26 cellular contexts compared by ENCODE assay signal in the genomic region with DNA sequence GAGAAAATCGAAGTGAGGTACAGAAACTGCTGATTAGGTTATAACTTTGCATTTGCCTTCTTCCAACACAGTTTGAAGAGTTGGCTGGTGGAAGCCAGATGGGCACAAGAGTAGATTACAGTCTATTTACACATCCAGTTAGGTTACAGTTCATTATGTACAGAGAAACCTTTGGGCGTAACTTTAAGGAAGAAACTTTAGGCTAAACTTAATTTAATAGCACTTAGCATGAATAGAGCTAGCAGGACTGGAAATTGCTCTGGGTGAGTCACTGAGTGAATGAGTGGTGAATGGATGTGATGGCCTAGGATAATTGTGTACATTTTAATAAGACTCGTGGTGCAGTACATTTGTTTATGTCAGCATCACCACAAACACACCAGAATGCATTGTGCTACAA.
DNase-seq lines count a peak whose midpoint lies in the region; ATAC-seq lines count a peak whose summit lies in the region.
"Had no signal": no experiment of that assay in that cellular context is flagged by ENCODE, and none has a peak within 500 bp of the region (broad histone marks: within the 10 kb centered on the region; RNA-seq: fewer than 3 reads in every experiment).

No MANE protein-coding gene starts in this region.

- no peaks in the 10 kb centered on the region for H3K4me1 Mint-ChIP-seq in activated CD4-positive, alpha-beta T cell treated with anti-CD3 and anti-CD28 coated beads, Interleukin-2, amount 10 ng/mL, durations not matched to agents 7 days and 5 days
- H3K4me1 Mint-ChIP-seq: memory B cell; stimulated activated naive B cell treated with anti-CD40 and anti-IgM and Interleukin-4, amounts not matched to agents 10 μg/mL and 1 μg/mL and 100 μg/mL, for 72 hours had no signal

- no peaks in the 10 kb centered on the region for H3K9me3 ChIP-seq in SJCRH30 (replicated peaks)
- H3K9me3 ChIP-seq: right lobe of liver, upper lobe of right lung had no signal

- H3K36me3 Mint-ChIP-seq in activated CD4-positive, alpha-beta T cell treated with anti-CD3 and anti-CD28 coated beads, Interleukin-2, amount 10 ng/mL, durations not matched to agents 7 days and 5 days (ENCODE audit: low read depth), result no peaks in the 10 kb centered on the region
- H3K36me3 Mint-ChIP-seq: memory B cell; stimulated activated naive B cell treated with anti-CD40 and anti-IgM and Interleukin-4, amounts not matched to agents 10 μg/mL and 1 μg/mL and 100 μg/mL, for 72 hours had no signal

- intact Hi-C loops in left colon (cut with DNase I, micrococcal nuclease), result no loop called here

- no peak overlapping the region for H3K27ac Mint-ChIP-seq in activated CD4-positive, alpha-beta T cell treated with anti-CD3 and anti-CD28 coated beads, Interleukin-2, amount 10 ng/mL, durations not matched to agents 7 days and 5 days
- H3K27ac Mint-ChIP-seq: effector memory CD8-positive, alpha-beta T cell; memory B cell; stimulated activated naive B cell treated with anti-CD40 and anti-IgM and Interleukin-4, amounts not matched to agents 10 μg/mL and 1 μg/mL and 100 μg/mL, for 72 hours had no signal

- H3K36me3 ChIP-seq in SJCRH30, result no peaks in the 10 kb centered on the region
- H3K36me3 ChIP-seq: cardiac muscle cell, heart right ventricle, right lobe of liver, upper lobe of right lung had no signal

- H3K9me3 Mint-ChIP-seq in activated CD4-positive, alpha-beta T cell treated with anti-CD3 and anti-CD28 coated beads, Interleukin-2, amount 10 ng/mL, durations not matched to agents 7 days and 5 days, result peaks cover 16% of the 10 kb centered on the region

- CTCF ChIA-PET in activated CD4-positive, alpha-beta T cell treated with anti-CD3 and anti-CD28 coated beads, Interleukin-2, amount 10 ng/mL, durations not matched to agents 7 days and 5 days (lab: Charles Lee), result no interaction called here

- DNase-seq in COLO668 (lab: John Stamatoyannopoulos, UW; ENCODE audit: unreplicated experiment) (peak; percentile 23), H4 (ENCODE audit: low spot score) (peak; percentile 16), SK-N-DZ (ENCODE audit: low spot score) (peak; percentile 67), left colon (no peak), SJCRH30 (no peak)
- no peak for DNase-seq in activated CD4-positive, alpha-beta T cell treated with anti-CD3 and anti-CD28 coated beads, Interleukin-2, amount 10 ng/mL, durations not matched to agents 7 days and 5 days
- DNase-seq: activated CD4-positive, alpha-beta T cell treated with anti-CD3 and anti-CD28 coated beads, Interleukin-2, amount 50 U/mL, for 48 hours; activated naive CD4-positive, alpha-beta T cell treated with anti-CD3 and anti-CD28 coated beads, Interleukin-2, amount 50 U/mL, for 16 hours; amniotic stem cell; cortex of kidney; effector memory CD8-positive, alpha-beta T cell; foreskin fibroblast; heart right ventricle; left cardiac atrium; NCI-H1092; NCI-H1930; right lobe of liver; SIG-M5; stimulated activated CD4-positive, alpha-beta T cell treated with anti-CD3 and anti-CD28 coated beads, Interleukin-4, amount 100 ng/mL, for 4 hours; stimulated activated naive B cell treated with anti-CD40 and anti-IgM and Interleukin-4, amounts not matched to agents 10 μg/mL and 1 μg/mL and 100 μg/mL, for 72 hours; upper lobe of right lung had no signal

- POLR2A ChIA-PET in activated CD4-positive, alpha-beta T cell treated with anti-CD3 and anti-CD28 coated beads, Interleukin-2, amount 10 ng/mL, durations not matched to agents 7 days and 5 days (lab: Charles Lee), result no interaction called here

- H3K4me3 Mint-ChIP-seq in activated CD4-positive, alpha-beta T cell treated with anti-CD3 and anti-CD28 coated beads, Interleukin-2, amount 10 ng/mL, durations not matched to agents 7 days and 5 days, result no peak overlapping the region
- H3K4me3 Mint-ChIP-seq: effector memory CD8-positive, alpha-beta T cell; memory B cell; stimulated activated naive B cell treated with anti-CD40 and anti-IgM and Interleukin-4, amounts not matched to agents 10 μg/mL and 1 μg/mL and 100 μg/mL, for 72 hours had no signal

- no peaks in the 10 kb centered on the region for H3K4me1 ChIP-seq in SJCRH30
- H3K4me1 ChIP-seq: heart right ventricle, right lobe of liver, upper lobe of right lung had no signal

- no peak overlapping the region for H3K27ac ChIP-seq in SJCRH30
- H3K27ac ChIP-seq: cardiac muscle cell, heart right ventricle, right lobe of liver, upper lobe of right lung had no signal

- no peaks in the 10 kb centered on the region for H3K27me3 Mint-ChIP-seq in activated CD4-positive, alpha-beta T cell treated with anti-CD3 and anti-CD28 coated beads, Interleukin-2, amount 10 ng/mL, durations not matched to agents 7 days and 5 days
- H3K27me3 Mint-ChIP-seq: effector memory CD8-positive, alpha-beta T cell; memory B cell; stimulated activated naive B cell treated with anti-CD40 and anti-IgM and Interleukin-4, amounts not matched to agents 10 μg/mL and 1 μg/mL and 100 μg/mL, for 72 hours had no signal

- ATAC-seq in left colon (peak; percentile 95), GM18520 (IDR thresholded peaks at IDR 0.05; ENCODE audit: unreplicated experiment) (no peak)
- ATAC-seq: effector memory CD8-positive, alpha-beta T cell; esophagus mucosa; heart right ventricle; left cardiac atrium; Panc1; right lobe of liver; stimulated activated naive B cell treated with anti-CD40 and anti-IgM and Interleukin-4, amounts not matched to agents 10 μg/mL and 1 μg/mL and 100 μg/mL, for 72 hours; upper lobe of right lung had no signal

- no peak overlapping the region for H3K4me3 ChIP-seq in SJCRH30
- H3K4me3 ChIP-seq: cardiac muscle cell, heart right ventricle, right lobe of liver, upper lobe of right lung had no signal

- no peaks in the 10 kb centered on the region for H3K27me3 ChIP-seq in SJCRH30
- H3K27me3 ChIP-seq: cardiac muscle cell, heart right ventricle, right lobe of liver, upper lobe of right lung had no signal

Comparison
In these comparisons a context has a peak if more than half of its experiments do, and no peak if none do; other contexts are left out.
1. DNase-seq: peak in COLO668 (single experiment), H4 (single experiment) and SK-N-DZ (single experiment); none in left colon (0 of 2), activated CD4-positive, alpha-beta T cell treated with anti-CD3 and anti-CD28 coated beads, Interleukin-2, amount 10 ng/mL, durations not matched to agents 7 days and 5 days (single experiment) and SJCRH30 (0 of 2).